Comparison of ENCODE assay signal across 2 cellular contexts in the genomic region with DNA sequence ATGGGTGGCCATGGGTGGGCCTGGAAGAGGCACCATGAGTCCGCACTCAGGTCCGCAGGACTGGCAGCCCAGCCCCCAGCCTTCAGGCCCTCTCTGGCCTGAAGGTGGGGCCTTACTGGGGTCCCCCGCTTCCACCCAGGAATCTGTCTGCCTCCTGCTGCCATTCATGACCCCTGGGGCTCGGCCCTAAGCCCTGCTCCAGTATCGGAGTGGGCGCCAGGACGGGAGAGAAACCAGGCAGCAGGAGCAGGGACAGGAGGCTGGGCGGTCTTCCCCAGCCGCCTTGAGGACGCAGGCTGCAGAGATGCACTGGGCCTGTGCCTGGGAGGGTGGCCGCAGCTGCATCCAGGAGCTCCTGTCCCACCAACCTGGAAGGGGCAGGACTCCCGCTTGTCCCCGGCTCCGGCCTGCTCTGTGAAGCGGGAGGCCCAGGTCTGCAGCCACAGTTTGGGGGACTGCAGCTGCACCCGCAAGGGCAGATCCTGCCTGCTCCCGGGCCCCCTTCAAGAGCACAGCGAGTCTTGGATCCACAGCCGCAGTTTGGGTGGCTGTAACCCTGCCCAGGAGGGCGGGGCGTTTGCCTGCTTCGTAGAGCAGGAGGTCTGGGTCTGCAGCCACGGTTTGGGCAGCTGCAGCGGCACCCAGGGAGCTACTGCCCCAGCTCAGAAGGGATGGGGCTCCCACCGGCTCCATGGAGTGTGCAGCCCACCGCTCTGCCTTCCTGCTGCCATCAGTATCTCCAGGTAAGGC.
TF ChIP-seq lines count a peak whose summit lies in the region.

No MANE protein-coding gene starts in this region.

TF ChIP-seq in GM23338, 12 proteins besides CTCF, POLR2A, EP300 and RAD21 (continued from another document and continues in another):
- TF ChIP-seq, protein P1, sequence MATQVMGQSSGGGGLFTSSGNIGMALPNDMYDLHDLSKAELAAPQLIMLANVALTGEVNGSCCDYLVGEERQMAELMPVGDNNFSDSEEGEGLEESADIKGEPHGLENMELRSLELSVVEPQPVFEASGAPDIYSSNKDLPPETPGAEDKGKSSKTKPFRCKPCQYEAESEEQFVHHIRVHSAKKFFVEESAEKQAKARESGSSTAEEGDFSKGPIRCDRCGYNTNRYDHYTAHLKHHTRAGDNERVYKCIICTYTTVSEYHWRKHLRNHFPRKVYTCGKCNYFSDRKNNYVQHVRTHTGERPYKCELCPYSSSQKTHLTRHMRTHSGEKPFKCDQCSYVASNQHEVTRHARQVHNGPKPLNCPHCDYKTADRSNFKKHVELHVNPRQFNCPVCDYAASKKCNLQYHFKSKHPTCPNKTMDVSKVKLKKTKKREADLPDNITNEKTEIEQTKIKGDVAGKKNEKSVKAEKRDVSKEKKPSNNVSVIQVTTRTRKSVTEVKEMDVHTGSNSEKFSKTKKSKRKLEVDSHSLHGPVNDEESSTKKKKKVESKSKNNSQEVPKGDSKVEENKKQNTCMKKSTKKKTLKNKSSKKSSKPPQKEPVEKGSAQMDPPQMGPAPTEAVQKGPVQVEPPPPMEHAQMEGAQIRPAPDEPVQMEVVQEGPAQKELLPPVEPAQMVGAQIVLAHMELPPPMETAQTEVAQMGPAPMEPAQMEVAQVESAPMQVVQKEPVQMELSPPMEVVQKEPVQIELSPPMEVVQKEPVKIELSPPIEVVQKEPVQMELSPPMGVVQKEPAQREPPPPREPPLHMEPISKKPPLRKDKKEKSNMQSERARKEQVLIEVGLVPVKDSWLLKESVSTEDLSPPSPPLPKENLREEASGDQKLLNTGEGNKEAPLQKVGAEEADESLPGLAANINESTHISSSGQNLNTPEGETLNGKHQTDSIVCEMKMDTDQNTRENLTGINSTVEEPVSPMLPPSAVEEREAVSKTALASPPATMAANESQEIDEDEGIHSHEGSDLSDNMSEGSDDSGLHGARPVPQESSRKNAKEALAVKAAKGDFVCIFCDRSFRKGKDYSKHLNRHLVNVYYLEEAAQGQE (IDR thresholded peaks at IDR 0.05; ENCODE audit: unreplicated experiment) = no peak
- TF ChIP-seq ZNF331 (CRISPR knock-in tag; IDR thresholded peaks at IDR 0.05; ENCODE audit: low read depth) (no peak), CREB1 (CRISPR knock-in tag; IDR thresholded peaks at IDR 0.05; ENCODE audit: low read depth) (no peak), ZNF114 (CRISPR knock-in tag; IDR thresholded peaks at IDR 0.05) (no peak), POLR2AphosphoS5 (IDR thresholded peaks at IDR 0.05; ENCODE audit: low read depth) (no peak), EZH2 (IDR thresholded peaks at IDR 0.05; ENCODE audit: low read depth, unreplicated experiment) (no peak)
- TF ChIP-seq, protein P2, sequence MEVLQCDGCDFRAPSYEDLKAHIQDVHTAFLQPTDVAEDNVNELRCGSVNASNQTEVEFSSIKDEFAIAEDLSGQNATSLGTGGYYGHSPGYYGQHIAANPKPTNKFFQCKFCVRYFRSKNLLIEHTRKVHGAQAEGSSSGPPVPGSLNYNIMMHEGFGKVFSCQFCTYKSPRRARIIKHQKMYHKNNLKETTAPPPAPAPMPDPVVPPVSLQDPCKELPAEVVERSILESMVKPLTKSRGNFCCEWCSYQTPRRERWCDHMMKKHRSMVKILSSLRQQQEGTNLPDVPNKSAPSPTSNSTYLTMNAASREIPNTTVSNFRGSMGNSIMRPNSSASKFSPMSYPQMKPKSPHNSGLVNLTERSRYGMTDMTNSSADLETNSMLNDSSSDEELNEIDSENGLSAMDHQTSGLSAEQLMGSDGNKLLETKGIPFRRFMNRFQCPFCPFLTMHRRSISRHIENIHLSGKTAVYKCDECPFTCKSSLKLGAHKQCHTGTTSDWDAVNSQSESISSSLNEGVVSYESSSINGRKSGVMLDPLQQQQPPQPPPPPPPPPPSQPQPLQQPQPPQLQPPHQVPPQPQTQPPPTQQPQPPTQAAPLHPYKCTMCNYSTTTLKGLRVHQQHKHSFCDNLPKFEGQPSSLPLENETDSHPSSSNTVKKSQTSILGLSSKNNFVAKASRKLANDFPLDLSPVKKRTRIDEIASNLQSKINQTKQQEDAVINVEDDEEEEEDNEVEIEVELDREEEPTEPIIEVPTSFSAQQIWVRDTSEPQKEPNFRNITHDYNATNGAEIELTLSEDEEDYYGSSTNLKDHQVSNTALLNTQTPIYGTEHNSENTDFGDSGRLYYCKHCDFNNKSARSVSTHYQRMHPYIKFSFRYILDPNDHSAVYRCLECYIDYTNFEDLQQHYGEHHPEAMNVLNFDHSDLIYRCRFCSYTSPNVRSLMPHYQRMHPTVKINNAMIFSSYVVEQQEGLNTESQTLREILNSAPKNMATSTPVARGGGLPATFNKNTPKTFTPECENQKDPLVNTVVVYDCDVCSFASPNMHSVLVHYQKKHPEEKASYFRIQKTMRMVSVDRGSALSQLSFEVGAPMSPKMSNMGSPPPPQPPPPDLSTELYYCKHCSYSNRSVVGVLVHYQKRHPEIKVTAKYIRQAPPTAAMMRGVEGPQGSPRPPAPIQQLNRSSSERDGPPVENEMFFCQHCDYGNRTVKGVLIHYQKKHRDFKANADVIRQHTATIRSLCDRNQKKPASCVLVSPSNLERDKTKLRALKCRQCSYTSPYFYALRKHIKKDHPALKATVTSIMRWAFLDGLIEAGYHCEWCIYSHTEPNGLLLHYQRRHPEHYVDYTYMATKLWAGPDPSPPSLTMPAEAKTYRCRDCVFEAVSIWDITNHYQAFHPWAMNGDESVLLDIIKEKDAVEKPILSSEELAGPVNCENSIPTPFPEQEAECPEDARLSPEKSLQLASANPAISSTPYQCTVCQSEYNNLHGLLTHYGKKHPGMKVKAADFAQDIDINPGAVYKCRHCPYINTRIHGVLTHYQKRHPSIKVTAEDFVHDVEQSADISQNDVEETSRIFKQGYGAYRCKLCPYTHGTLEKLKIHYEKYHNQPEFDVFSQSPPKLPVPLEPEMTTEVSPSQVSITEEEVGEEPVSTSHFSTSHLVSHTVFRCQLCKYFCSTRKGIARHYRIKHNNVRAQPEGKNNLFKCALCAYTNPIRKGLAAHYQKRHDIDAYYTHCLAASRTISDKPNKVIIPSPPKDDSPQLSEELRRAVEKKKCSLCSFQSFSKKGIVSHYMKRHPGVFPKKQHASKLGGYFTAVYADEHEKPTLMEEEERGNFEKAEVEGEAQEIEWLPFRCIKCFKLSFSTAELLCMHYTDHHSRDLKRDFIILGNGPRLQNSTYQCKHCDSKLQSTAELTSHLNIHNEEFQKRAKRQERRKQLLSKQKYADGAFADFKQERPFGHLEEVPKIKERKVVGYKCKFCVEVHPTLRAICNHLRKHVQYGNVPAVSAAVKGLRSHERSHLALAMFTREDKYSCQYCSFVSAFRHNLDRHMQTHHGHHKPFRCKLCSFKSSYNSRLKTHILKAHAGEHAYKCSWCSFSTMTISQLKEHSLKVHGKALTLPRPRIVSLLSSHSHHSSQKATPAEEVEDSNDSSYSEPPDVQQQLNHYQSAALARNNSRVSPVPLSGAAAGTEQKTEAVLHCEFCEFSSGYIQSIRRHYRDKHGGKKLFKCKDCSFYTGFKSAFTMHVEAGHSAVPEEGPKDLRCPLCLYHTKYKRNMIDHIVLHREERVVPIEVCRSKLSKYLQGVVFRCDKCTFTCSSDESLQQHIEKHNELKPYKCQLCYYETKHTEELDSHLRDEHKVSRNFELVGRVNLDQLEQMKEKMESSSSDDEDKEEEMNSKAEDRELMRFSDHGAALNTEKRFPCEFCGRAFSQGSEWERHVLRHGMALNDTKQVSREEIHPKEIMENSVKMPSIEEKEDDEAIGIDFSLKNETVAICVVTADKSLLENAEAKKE (CRISPR knock-in tag; IDR thresholded peaks at IDR 0.05) = no peak
- TF ChIP-seq, protein P3, sequence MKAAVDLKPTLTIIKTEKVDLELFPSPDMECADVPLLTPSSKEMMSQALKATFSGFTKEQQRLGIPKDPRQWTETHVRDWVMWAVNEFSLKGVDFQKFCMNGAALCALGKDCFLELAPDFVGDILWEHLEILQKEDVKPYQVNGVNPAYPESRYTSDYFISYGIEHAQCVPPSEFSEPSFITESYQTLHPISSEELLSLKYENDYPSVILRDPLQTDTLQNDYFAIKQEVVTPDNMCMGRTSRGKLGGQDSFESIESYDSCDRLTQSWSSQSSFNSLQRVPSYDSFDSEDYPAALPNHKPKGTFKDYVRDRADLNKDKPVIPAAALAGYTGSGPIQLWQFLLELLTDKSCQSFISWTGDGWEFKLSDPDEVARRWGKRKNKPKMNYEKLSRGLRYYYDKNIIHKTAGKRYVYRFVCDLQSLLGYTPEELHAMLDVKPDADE (IDR thresholded peaks at IDR 0.05) = no peak

TF ChIP-seq in HepG2, 621 proteins besides CTCF, POLR2A, EP300 and RAD21 (continued from another document):
- TF ChIP-seq, protein P4, sequence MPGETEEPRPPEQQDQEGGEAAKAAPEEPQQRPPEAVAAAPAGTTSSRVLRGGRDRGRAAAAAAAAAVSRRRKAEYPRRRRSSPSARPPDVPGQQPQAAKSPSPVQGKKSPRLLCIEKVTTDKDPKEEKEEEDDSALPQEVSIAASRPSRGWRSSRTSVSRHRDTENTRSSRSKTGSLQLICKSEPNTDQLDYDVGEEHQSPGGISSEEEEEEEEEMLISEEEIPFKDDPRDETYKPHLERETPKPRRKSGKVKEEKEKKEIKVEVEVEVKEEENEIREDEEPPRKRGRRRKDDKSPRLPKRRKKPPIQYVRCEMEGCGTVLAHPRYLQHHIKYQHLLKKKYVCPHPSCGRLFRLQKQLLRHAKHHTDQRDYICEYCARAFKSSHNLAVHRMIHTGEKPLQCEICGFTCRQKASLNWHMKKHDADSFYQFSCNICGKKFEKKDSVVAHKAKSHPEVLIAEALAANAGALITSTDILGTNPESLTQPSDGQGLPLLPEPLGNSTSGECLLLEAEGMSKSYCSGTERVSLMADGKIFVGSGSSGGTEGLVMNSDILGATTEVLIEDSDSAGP (CRISPR knock-in tag; IDR thresholded peaks at IDR 0.05; ENCODE audit: borderline replicate concordance) = peak; percentile 39; the same call in 1 of the 2 replicates
- TF ChIP-seq GPN1 (CRISPR knock-in tag; IDR thresholded peaks at IDR 0.05; ENCODE audit: borderline replicate concordance) (no peak), AGO1 (IDR thresholded peaks at IDR 0.05; ENCODE audit: low read depth, low read length, poor library complexity, severe bottlenecking) (peak; percentile 35), ZNF619 (CRISPR knock-in tag; IDR thresholded peaks at IDR 0.05) (0 out of 2 replicates have a peak, but pooled peaks have one; percentile 40), ERF (CRISPR knock-in tag; IDR thresholded peaks at IDR 0.05) (no peak), TCF7L2 (IDR thresholded peaks at IDR 0.05; ENCODE audit: low read depth, low read length) (no peak)
- TF ChIP-seq, protein P5, sequence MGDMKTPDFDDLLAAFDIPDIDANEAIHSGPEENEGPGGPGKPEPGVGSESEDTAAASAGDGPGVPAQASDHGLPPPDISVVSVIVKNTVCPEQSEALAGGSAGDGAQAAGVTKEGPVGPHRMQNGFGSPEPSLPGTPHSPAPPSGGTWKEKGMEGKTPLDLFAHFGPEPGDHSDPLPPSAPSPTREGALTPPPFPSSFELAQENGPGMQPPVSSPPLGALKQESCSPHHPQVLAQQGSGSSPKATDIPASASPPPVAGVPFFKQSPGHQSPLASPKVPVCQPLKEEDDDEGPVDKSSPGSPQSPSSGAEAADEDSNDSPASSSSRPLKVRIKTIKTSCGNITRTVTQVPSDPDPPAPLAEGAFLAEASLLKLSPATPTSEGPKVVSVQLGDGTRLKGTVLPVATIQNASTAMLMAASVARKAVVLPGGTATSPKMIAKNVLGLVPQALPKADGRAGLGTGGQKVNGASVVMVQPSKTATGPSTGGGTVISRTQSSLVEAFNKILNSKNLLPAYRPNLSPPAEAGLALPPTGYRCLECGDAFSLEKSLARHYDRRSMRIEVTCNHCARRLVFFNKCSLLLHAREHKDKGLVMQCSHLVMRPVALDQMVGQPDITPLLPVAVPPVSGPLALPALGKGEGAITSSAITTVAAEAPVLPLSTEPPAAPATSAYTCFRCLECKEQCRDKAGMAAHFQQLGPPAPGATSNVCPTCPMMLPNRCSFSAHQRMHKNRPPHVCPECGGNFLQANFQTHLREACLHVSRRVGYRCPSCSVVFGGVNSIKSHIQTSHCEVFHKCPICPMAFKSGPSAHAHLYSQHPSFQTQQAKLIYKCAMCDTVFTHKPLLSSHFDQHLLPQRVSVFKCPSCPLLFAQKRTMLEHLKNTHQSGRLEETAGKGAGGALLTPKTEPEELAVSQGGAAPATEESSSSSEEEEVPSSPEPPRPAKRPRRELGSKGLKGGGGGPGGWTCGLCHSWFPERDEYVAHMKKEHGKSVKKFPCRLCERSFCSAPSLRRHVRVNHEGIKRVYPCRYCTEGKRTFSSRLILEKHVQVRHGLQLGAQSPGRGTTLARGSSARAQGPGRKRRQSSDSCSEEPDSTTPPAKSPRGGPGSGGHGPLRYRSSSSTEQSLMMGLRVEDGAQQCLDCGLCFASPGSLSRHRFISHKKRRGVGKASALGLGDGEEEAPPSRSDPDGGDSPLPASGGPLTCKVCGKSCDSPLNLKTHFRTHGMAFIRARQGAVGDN (CRISPR knock-in tag; IDR thresholded peaks at IDR 0.05) = peak; percentile 21; the same call in 1 of the 2 replicates
